1 cellular context compared by ENCODE assay signal in genomic region chr22:23893446-23893956, GRCh38.
TF ChIP-seq lines count a peak whose summit lies in the region.

No MANE protein-coding gene starts in this region.

TF ChIP-seq in HepG2, 621 proteins besides CTCF, POLR2A, EP300 and RAD21 (continues in another document):
- TF ChIP-seq TEAD3 (CRISPR knock-in tag; optimal IDR thresholded peaks at IDR 0.05; ENCODE audit: borderline replicate concordance) (no peak), FLYWCH1 (CRISPR knock-in tag; IDR thresholded peaks at IDR 0.05) (no peak), NR0B2 (CRISPR knock-in tag; IDR thresholded peaks at IDR 0.05) (peak; percentile 13; the same call in 1 of the 2 replicates), THAP8 (CRISPR knock-in tag; IDR thresholded peaks at IDR 0.05; ENCODE audit: borderline replicate concordance) (no peak), CREB3 (CRISPR knock-in tag; IDR thresholded peaks at IDR 0.05) (0 out of 2 replicates have a peak, but pooled peaks have one; percentile 6), ZNF367 (CRISPR knock-in tag; IDR thresholded peaks at IDR 0.05; ENCODE audit: borderline replicate concordance) (no peak), ZFP82 (CRISPR knock-in tag; IDR thresholded peaks at IDR 0.05; ENCODE audit: borderline replicate concordance) (peak; percentile 88; the same call in 1 of the 2 replicates), ZNF562 (CRISPR knock-in tag; IDR thresholded peaks at IDR 0.05; ENCODE audit: borderline replicate concordance) (no peak), ZNF460 (CRISPR knock-in tag; IDR thresholded peaks at IDR 0.05; ENCODE audit: borderline replicate concordance) (0 out of 2 replicates have a peak, but pooled peaks have one; percentile 4), ZBTB7A (CRISPR knock-in tag; IDR thresholded peaks at IDR 0.05) (0 out of 2 replicates have a peak, but pooled peaks have one; percentile 3), DDIT3 (CRISPR knock-in tag; IDR thresholded peaks at IDR 0.05) (no peak), ZC3H4 (CRISPR knock-in tag; IDR thresholded peaks at IDR 0.05; ENCODE audit: borderline replicate concordance) (peak; percentile 78; the same call in 1 of the 2 replicates), FIP1L1 (IDR thresholded peaks at IDR 0.05; ENCODE audit: borderline replicate concordance, insufficient read depth, low read depth, low read length) (no peak), AKNA (CRISPR knock-in tag; IDR thresholded peaks at IDR 0.05; ENCODE audit: borderline replicate concordance) (no peak), BORCS8-MEF2B (CRISPR knock-in tag; IDR thresholded peaks at IDR 0.05) (no peak), TAF15 (IDR thresholded peaks at IDR 0.05; ENCODE audit: low read depth, low read length, poor library complexity, severe bottlenecking) (no peak), MAFF (IDR thresholded peaks at IDR 0.05; ENCODE audit: low read depth, low read length) (no peak), HNF1B (CRISPR knock-in tag; IDR thresholded peaks at IDR 0.05) (no peak), ZNF839 (CRISPR knock-in tag; IDR thresholded peaks at IDR 0.05; ENCODE audit: borderline replicate concordance) (no peak), TMF1 (CRISPR knock-in tag; IDR thresholded peaks at IDR 0.05; ENCODE audit: low read depth) (no peak), HNRNPLL (IDR thresholded peaks at IDR 0.05; ENCODE audit: low read depth, low read length, poor library complexity, severe bottlenecking) (no peak), ZNF232 (CRISPR knock-in tag; IDR thresholded peaks at IDR 0.05; ENCODE audit: borderline replicate concordance) (0 out of 2 replicates have a peak, but pooled peaks have one; percentile 5), EHMT2 (IDR thresholded peaks at IDR 0.05; ENCODE audit: borderline replicate concordance, low read depth, low read length) (no peak), ZSCAN21 (CRISPR knock-in tag; IDR thresholded peaks at IDR 0.05; ENCODE audit: borderline replicate concordance) (0 out of 2 replicates have a peak, but pooled peaks have one; percentile 5), HCFC1 (IDR thresholded peaks at IDR 0.05; ENCODE audit: low read depth, low read length) (no peak), ZNF589 (CRISPR knock-in tag; conservative IDR thresholded peaks at IDR 0.05) (no peak), KDM1A (CRISPR knock-in tag; IDR thresholded peaks at IDR 0.05) (no peak), ZIK1 (CRISPR knock-in tag; IDR thresholded peaks at IDR 0.05; ENCODE audit: borderline replicate concordance, low read depth) (no peak), ZNF850 (CRISPR knock-in tag; conservative IDR thresholded peaks at IDR 0.05) (0 out of 2 replicates have a peak, but pooled peaks have one; percentile 86), LBX2 (CRISPR knock-in tag; IDR thresholded peaks at IDR 0.05; ENCODE audit: borderline replicate concordance) (no peak), ZFP36L1 (CRISPR knock-in tag; IDR thresholded peaks at IDR 0.05) (no peak), TBX3 (IDR thresholded peaks at IDR 0.05; ENCODE audit: borderline replicate concordance) (no peak), POGK (CRISPR knock-in tag; conservative IDR thresholded peaks at IDR 0.05) (no peak), ZNF468 (CRISPR knock-in tag; IDR thresholded peaks at IDR 0.05) (no peak), MAX (IDR thresholded peaks at IDR 0.05) (no peak), ADNP (CRISPR knock-in tag; IDR thresholded peaks at IDR 0.05) (no peak), ZNF556 (CRISPR knock-in tag; IDR thresholded peaks at IDR 0.05; ENCODE audit: borderline replicate concordance) (no peak), ZNF24 (IDR thresholded peaks at IDR 0.05) (peak; percentile 86), SMARCE1 (IDR thresholded peaks at IDR 0.05; ENCODE audit: borderline replicate concordance) (no peak), ZSCAN31 (CRISPR knock-in tag; IDR thresholded peaks at IDR 0.05; ENCODE audit: low read depth) (no peak), GABPA (IDR thresholded peaks at IDR 0.05; ENCODE audit: low read depth, low read length) (no peak), GABPA (CRISPR knock-in tag; IDR thresholded peaks at IDR 0.05; ENCODE audit: low read depth) (no peak; the same call in 1 of the 2 replicates)
- TF ChIP-seq, protein P1, sequence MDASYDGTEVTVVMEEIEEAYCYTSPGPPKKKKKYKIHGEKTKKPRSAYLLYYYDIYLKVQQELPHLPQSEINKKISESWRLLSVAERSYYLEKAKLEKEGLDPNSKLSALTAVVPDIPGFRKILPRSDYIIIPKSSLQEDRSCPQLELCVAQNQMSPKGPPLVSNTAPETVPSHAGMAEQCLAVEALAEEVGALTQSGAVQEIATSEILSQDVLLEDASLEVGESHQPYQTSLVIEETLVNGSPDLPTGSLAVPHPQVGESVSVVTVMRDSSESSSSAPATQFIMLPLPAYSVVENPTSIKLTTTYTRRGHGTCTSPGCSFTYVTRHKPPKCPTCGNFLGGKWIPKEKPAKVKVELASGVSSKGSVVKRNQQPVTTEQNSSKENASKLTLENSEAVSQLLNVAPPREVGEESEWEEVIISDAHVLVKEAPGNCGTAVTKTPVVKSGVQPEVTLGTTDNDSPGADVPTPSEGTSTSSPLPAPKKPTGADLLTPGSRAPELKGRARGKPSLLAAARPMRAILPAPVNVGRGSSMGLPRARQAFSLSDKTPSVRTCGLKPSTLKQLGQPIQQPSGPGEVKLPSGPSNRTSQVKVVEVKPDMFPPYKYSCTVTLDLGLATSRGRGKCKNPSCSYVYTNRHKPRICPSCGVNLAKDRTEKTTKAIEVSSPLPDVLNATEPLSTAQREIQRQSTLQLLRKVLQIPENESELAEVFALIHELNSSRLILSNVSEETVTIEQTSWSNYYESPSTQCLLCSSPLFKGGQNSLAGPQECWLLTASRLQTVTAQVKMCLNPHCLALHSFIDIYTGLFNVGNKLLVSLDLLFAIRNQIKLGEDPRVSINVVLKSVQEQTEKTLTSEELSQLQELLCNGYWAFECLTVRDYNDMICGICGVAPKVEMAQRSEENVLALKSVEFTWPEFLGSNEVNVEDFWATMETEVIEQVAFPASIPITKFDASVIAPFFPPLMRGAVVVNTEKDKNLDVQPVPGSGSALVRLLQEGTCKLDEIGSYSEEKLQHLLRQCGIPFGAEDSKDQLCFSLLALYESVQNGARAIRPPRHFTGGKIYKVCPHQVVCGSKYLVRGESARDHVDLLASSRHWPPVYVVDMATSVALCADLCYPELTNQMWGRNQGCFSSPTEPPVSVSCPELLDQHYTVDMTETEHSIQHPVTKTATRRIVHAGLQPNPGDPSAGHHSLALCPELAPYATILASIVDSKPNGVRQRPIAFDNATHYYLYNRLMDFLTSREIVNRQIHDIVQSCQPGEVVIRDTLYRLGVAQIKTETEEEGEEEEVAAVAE (CRISPR knock-in tag; IDR thresholded peaks at IDR 0.05; ENCODE audit: borderline replicate concordance), result no peak
- TF ChIP-seq, protein P2, sequence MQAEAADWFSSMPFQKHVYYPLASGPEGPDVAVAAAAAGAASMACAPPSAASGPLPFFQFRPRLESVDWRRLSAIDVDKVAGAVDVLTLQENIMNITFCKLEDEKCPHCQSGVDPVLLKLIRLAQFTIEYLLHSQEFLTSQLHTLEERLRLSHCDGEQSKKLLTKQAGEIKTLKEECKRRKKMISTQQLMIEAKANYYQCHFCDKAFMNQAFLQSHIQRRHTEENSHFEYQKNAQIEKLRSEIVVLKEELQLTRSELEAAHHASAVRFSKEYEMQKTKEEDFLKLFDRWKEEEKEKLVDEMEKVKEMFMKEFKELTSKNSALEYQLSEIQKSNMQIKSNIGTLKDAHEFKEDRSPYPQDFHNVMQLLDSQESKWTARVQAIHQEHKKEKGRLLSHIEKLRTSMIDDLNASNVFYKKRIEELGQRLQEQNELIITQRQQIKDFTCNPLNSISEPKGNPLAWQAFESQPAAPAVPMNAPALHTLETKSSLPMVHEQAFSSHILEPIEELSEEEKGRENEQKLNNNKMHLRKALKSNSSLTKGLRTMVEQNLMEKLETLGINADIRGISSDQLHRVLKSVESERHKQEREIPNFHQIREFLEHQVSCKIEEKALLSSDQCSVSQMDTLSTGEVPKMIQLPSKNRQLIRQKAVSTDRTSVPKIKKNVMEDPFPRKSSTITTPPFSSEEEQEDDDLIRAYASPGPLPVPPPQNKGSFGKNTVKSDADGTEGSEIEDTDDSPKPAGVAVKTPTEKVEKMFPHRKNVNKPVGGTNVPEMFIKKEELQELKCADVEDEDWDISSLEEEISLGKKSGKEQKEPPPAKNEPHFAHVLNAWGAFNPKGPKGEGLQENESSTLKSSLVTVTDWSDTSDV (CRISPR knock-in tag; IDR thresholded peaks at IDR 0.05), result no peak
